1 cellular context compared by ENCODE assay signal in genomic region chr11:118915941-118916841, GRCh38.
TF ChIP-seq lines count a peak whose summit lies in the region.

No MANE protein-coding gene starts in this region.

TF ChIP-seq in H1, 55 proteins besides CTCF, POLR2A, EP300 and RAD21:
- TF ChIP-seq CTBP2 (IDR thresholded peaks at IDR 0.05; ENCODE audit: borderline replicate concordance, insufficient read depth, insufficient read length, low read length) (no peak), EZH2 (IDR thresholded peaks at IDR 0.05; ENCODE audit: low read depth, low read length, severe bottlenecking) (no peak), NRF1 (IDR thresholded peaks at IDR 0.05; ENCODE audit: low read depth, low read length) (no peak), TEAD4 (IDR thresholded peaks at IDR 0.05; ENCODE audit: low read depth, low read length) (no peak), TAF7 (optimal IDR thresholded peaks at IDR 0.05; ENCODE audit: borderline replicate concordance, low read depth, low read length) (no peak), ASH2L (IDR thresholded peaks at IDR 0.05; ENCODE audit: low read length) (no peak), BCL11A (IDR thresholded peaks at IDR 0.05; ENCODE audit: low read depth in 2 of 2, low read length in 2 of 2) (no peak), BRCA1 (IDR thresholded peaks at IDR 0.05; ENCODE audit: low read depth, low read length) (no peak), EGR1 (IDR thresholded peaks at IDR 0.05; ENCODE audit: borderline replicate concordance, low read depth, low read length) (no peak), CHD7 (IDR thresholded peaks at IDR 0.05; ENCODE audit: insufficient replicate concordance, low read length) (no peak), CREB1 (IDR thresholded peaks at IDR 0.05) (no peak), TBP (IDR thresholded peaks at IDR 0.05; ENCODE audit: low read depth, low read length) (no peak), KDM5A (IDR thresholded peaks at IDR 0.05; ENCODE audit: low read length) (no peak), RFX5 (IDR thresholded peaks at IDR 0.05; ENCODE audit: borderline replicate concordance, low read depth, low read length) (no peak), ZNF274 (IDR thresholded peaks at IDR 0.05; ENCODE audit: borderline replicate concordance, extremely low read depth, low read length) (no peak), USF2 (IDR thresholded peaks at IDR 0.05; ENCODE audit: low read length) (no peak), CBX8 (IDR thresholded peaks at IDR 0.05; ENCODE audit: borderline replicate concordance, low read depth, low read length) (no peak)
TF ChIP-seq in H1: peak in this region for 0.
